In the genomic region with DNA sequence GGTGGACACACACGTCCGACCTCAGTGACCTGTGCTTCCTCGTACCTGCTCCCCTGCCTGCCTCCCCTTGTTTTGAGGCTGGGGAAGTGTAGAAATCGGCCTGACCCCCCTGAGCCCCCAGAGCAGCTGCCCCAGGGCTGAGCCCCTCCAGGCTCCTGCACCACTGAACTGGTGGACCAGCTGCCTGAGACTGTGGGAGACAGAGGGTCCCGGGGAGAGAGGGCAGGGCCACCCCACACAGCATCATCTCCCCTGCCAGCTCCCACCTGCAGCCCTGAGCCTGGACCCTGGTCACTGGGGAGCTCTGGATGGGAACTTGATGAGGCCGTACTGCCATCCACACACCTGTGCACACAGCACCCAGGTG, we compare ENCODE assay signal across 16 cellular contexts. TPM values are rescaled to one million over a fixed set of nuclear protein-coding genes. Genes with fewer than 3 reads are reported as not detected.
"Had no signal": no experiment of that assay in that cellular context is flagged by ENCODE, and none has a peak within 500 bp of the region (broad histone marks: within the 10 kb centered on the region; RNA-seq: fewer than 3 reads in every experiment).

No MANE protein-coding gene starts in this region.

- H3K4me3 ChIP-seq: colonic mucosa, esophagus muscularis mucosa, ovary, stomach had no signal

- H3K9me3 ChIP-seq: colonic mucosa, esophagus muscularis mucosa, ovary had no signal

- H3K4me1 Mint-ChIP-seq: WTC11 had no signal

- H3K36me3 Mint-ChIP-seq: activated naive CD8-positive, alpha-beta T cell; WTC11 had no signal

- ATAC-seq: left ventricle myocardium superior, SK-N-SH treated with all-trans-retinoic acid at 6 μM for 48 hours, WTC11 had no signal

- H3K9me3 Mint-ChIP-seq: activated CD4-positive, alpha-beta T cell treated with anti-CD3 and anti-CD28 coated beads, Interleukin-2, amount 10 ng/mL, durations not matched to agents 24 days and 14 days; nephron progenitor cell; WTC11 had no signal

- H3K36me3 ChIP-seq: colonic mucosa, esophagus muscularis mucosa, ovary, stomach had no signal

- H3K27ac ChIP-seq: colonic mucosa, esophagus muscularis mucosa, ovary, stomach had no signal

- DNase-seq: amniotic stem cell; caudate nucleus; colonic mucosa; hippocampal formation; left ventricle myocardium superior; mesenchymal stem cell; nephron progenitor cell; ovary; stimulated activated CD4-positive, alpha-beta T cell treated with anti-CD3 and anti-CD28 coated beads, Interleukin-1b, Interleukin-23, amount 100 ng/mL, for 48 hours; stomach had no signal

- H3K27ac Mint-ChIP-seq: activated CD4-positive, alpha-beta T cell treated with anti-CD3 and anti-CD28 coated beads, Interleukin-2, amount 10 ng/mL, durations not matched to agents 24 days and 14 days; activated naive CD8-positive, alpha-beta T cell; nephron progenitor cell; WTC11 had no signal

- H3K4me3 Mint-ChIP-seq: activated CD4-positive, alpha-beta T cell treated with anti-CD3 and anti-CD28 coated beads, Interleukin-2, amount 10 ng/mL, durations not matched to agents 24 days and 14 days; nephron progenitor cell; WTC11 had no signal

RNA-seq across cellular contexts. Expression of gene NAT8L, which starts 15.0 kb away (rescaled TPM):
- total RNA-seq: glomerular endothelial cell had no signal
